ENCODE assay signal across 9 cellular contexts in the genomic region with DNA sequence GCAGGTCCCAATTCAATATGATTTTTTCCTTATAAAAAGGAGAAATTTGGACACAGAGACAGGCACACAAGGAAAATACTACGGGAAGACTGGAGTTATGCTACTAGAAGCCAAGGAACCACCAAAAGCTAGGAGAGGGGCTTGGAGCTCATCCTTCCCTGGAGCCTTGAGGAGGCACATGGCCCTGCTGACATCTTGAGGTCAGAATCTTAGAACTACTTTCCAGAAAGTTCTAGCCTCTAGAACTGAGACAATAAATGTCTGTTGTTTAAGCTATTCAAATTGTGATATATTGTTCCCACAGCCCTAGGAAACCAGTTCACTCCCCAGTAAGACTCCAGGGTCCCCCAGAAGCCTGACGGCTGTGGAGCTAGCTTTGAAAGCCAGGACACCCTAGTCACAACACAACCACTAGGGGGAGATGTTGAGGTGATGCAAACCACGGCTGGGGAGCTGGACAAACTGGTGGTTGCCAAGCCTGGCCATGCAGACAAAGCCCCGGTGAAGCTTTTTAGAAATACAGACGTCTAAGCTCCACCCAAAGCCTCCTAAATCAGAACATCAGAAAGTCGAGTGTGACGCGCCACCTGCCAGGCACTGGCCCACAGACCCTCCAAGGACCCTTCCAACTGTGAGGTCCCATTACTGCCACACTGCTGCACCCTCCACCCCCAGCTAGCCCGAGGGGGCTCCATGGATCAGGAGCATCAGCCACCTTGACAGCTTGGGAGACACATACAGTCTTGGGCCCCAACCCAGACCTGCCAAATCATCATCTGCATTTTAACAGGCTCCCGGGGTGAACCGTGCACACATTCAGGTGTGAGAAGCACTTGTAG.
A peak's percentile ranks its signal among the peaks of the same experiment; 100 is the strongest.
DNase-seq lines count a peak whose midpoint lies in the region; ATAC-seq and TF ChIP-seq lines count a peak whose summit lies in the region.
"Had no signal": no experiment of that assay in that cellular context is flagged by ENCODE, and none has a peak within 500 bp of the region (broad histone marks: within the 10 kb centered on the region; RNA-seq: fewer than 3 reads in every experiment).

No MANE protein-coding gene starts in this region.

- H3K27me3 ChIP-seq in cardiac muscle cell = no peaks in the 10 kb centered on the region
- H3K27me3 ChIP-seq in prostate gland (replicated peaks; ENCODE audit: insufficient read depth) = no peaks in the 10 kb centered on the region

- H3K27ac ChIP-seq in cardiac muscle cell = no peak overlapping the region
- H3K27ac ChIP-seq in prostate gland = no peak overlapping the region

- peak; percentile 96 for TF ChIP-seq CTCF in cardiac muscle cell (IDR thresholded peaks at IDR 0.05; ENCODE audit: low read depth, low read length)
- peak; percentile 71 to 84 (median 77) for TF ChIP-seq CTCF in prostate gland (IDR thresholded peaks at IDR 0.05)

- H3K4me1 ChIP-seq in cardiac muscle cell (ENCODE audit: low read depth) (no peaks in the 10 kb centered on the region), prostate gland (replicated peaks) (no peaks in the 10 kb centered on the region)

- H3K9me3 Mint-ChIP-seq in activated naive CD4-positive, alpha-beta T cell treated with anti-CD3 and anti-CD28 coated beads, Interleukin-2, amount 50 U/mL, for 72 hours = no peaks in the 10 kb centered on the region
- H3K9me3 Mint-ChIP-seq: dendritic cell treated with granulocyte-macrophage colony-stimulating factor and Interleukin-4, amounts not matched to agents 40 ng/mL and 50 ng/mL, for 4 days had no signal

- no peak overlapping the region for H3K27ac Mint-ChIP-seq in activated naive CD4-positive, alpha-beta T cell treated with anti-CD3 and anti-CD28 coated beads, Interleukin-2, amount 50 U/mL, for 72 hours
- H3K27ac Mint-ChIP-seq: dendritic cell treated with granulocyte-macrophage colony-stimulating factor and Interleukin-4, amounts not matched to agents 40 ng/mL and 50 ng/mL, for 4 days had no signal

- TF ChIP-seq POLR2A in prostate gland (IDR thresholded peaks at IDR 0.05) = no peak

- H3K9me3 ChIP-seq in cardiac muscle cell (ENCODE audit: low read depth) (no peaks in the 10 kb centered on the region), prostate gland (no peaks in the 10 kb centered on the region)

- 39% methylated on average over 11 of the region's 11 CpGs for WGBS in prostate gland

- intact Hi-C loops in prostate gland (cut with DNase I) = loop anchor here (5.0 kb wide), 1 partner anchor 171 kb away; no protein-coding TSS in a partner anchor

- H3K4me3 ChIP-seq in cardiac muscle cell = no peak overlapping the region
- H3K4me3 ChIP-seq in prostate gland = no peak overlapping the region

- in situ Hi-C loops in SK-MEL-5 (cut with HindIII; ENCODE audit: low pct_unique_long_range_greater_than_20kb, low sequenced_read_pairs) = loop anchor here (5.0 kb wide), 1 partner anchor 196 kb away; no protein-coding TSS in a partner anchor

- peak; percentile 70 for ATAC-seq in GM21717 (IDR thresholded peaks at IDR 0.05; ENCODE audit: unreplicated experiment)
- ATAC-seq in activated naive CD4-positive, alpha-beta T cell treated with anti-CD3 and anti-CD28 coated beads, Interleukin-2, amount 50 U/mL, for 72 hours = peak; percentile 72 to 80

- DNase-seq in DMS53 treated with DMSO at 0.1 percent for 48 hours (lab: John Stamatoyannopoulos, UW; ENCODE audit: unreplicated experiment) (peak; percentile 66), LHCN-M2 (ENCODE audit: low read depth) (peak; percentile 66), SK-MEL-5 (ENCODE audit: low read depth, low spot score) (peak; percentile 96), cardiac muscle cell (ENCODE audit: low read depth in 1 of 2, low spot score in 1 of 2) (peak; percentile 79 to 88), prostate gland (ENCODE audit: low spot score) (peak; percentile 64), T1000 (lab: John Stamatoyannopoulos, UW) (no peak)
- peak; percentile 58 to 69 for DNase-seq in activated naive CD4-positive, alpha-beta T cell treated with anti-CD3 and anti-CD28 coated beads, Interleukin-2, amount 50 U/mL, for 72 hours (ENCODE audit: low spot score in 2 of 2)

- H3K36me3 ChIP-seq in cardiac muscle cell (no peaks in the 10 kb centered on the region), prostate gland (no peaks in the 10 kb centered on the region)

- H3K36me3 Mint-ChIP-seq in activated naive CD4-positive, alpha-beta T cell treated with anti-CD3 and anti-CD28 coated beads, Interleukin-2, amount 50 U/mL, for 72 hours = no peaks in the 10 kb centered on the region
